Comparison of ENCODE assay signal across 1 cellular context in genomic region chr10:46299531-46300366, GRCh38.
TF ChIP-seq lines count a peak whose summit lies in the region.

No MANE protein-coding gene starts in this region.

TF ChIP-seq in HepG2, 621 proteins besides CTCF, POLR2A, EP300 and RAD21 (continued from another document):
- TF ChIP-seq ZBTB3 (CRISPR knock-in tag; IDR thresholded peaks at IDR 0.05; ENCODE audit: borderline replicate concordance, low read depth) (no peak), ZNF761 (CRISPR knock-in tag; conservative IDR thresholded peaks at IDR 0.05) (no peak), SMYD3 (CRISPR knock-in tag; IDR thresholded peaks at IDR 0.05) (no peak), TFDP2 (CRISPR knock-in tag; IDR thresholded peaks at IDR 0.05) (no peak), HOXA5 (CRISPR knock-in tag; IDR thresholded peaks at IDR 0.05) (no peak)
